Comparison of ENCODE assay signal across 44 cellular contexts in genomic region chr16:8561496-8561895, GRCh38. TPM values are rescaled to one million over a fixed set of nuclear protein-coding genes. Genes with fewer than 3 reads are reported as not detected.
"Had no signal": no experiment of that assay in that cellular context is flagged by ENCODE, and none has a peak within 500 bp of the region (broad histone marks: within the 10 kb centered on the region; RNA-seq: fewer than 3 reads in every experiment).

No MANE protein-coding gene starts in this region.

- H3K36me3 Mint-ChIP-seq: activated naive CD4-positive, alpha-beta T cell treated with anti-CD3 and anti-CD28 coated beads, Interleukin-2, amount 10 ng/mL, durations not matched to agents 7 days and 5 days; activated naive CD4-positive, alpha-beta T cell treated with anti-CD3 and anti-CD28 coated beads, Interleukin-2, amount 50 U/mL, for 24 hours; activated naive CD4-positive, alpha-beta T cell treated with anti-CD3 and anti-CD28 coated beads, Interleukin-2, amount 50 U/mL, for 72 hours; activated naive CD8-positive, alpha-beta T cell; activated naive CD8-positive, alpha-beta T cell treated with anti-CD3 and anti-CD28 coated beads for 36 hours; activated naive CD8-positive, alpha-beta T cell treated with anti-CD3 and anti-CD28 coated beads, Interleukin-2, amount 10 ng/mL, durations not matched to agents 7 days and 5 days; brain had no signal

- H3K4me3 ChIP-seq: adrenal gland, ascending aorta, body of pancreas, breast epithelium, cardiac muscle cell had no signal

- H3K4me3 Mint-ChIP-seq: activated naive CD4-positive, alpha-beta T cell treated with anti-CD3 and anti-CD28 coated beads for 36 hours; activated naive CD4-positive, alpha-beta T cell treated with anti-CD3 and anti-CD28 coated beads, Interleukin-2, amount 10 ng/mL, durations not matched to agents 7 days and 5 days; activated naive CD4-positive, alpha-beta T cell treated with anti-CD3 and anti-CD28 coated beads, Interleukin-2, amount 50 U/mL, for 24 hours; activated naive CD8-positive, alpha-beta T cell; activated naive CD8-positive, alpha-beta T cell treated with anti-CD3 and anti-CD28 coated beads for 36 hours; activated naive CD8-positive, alpha-beta T cell treated with anti-CD3 and anti-CD28 coated beads, Interleukin-2, amount 10 ng/mL, durations not matched to agents 7 days and 5 days; activated naive CD8-positive, alpha-beta T cell treated with anti-CD3 and anti-CD28 coated beads, Interleukin-2, amount 50 U/mL, for 24 hours; activated T-cell treated with anti-CD3 and anti-CD28 coated beads, Interleukin-2, amount 50 U/mL, for 24 hours; activated T-cell treated with anti-CD3 and anti-CD28 coated beads, Interleukin-2, amount 50 U/mL, for 4 hours; activated T-cell treated with anti-CD3 and anti-CD28 coated beads, Interleukin-2, amount 50 U/mL, for 72 hours; activated T-helper 1 cell treated with anti-CD3 and anti-CD28 coated beads, Interleukin-12 subunit alpha, Interleukin-12 subunit beta, Interleukin-2, Interleukin-4 antibody, amounts not matched to agents 30 ng/mL and 10 ng/mL and 1 ng/mL, durations not matched to agents 14 hours and 24 hours and 36 hours; activated T-helper 17 cell treated with anti-CD3 and anti-CD28 coated beads, Interleukin-2, amount 50 U/mL, for 72 hours; brain; central memory CD8-positive, alpha-beta T cell had no signal

- DNase-seq: activated effector memory CD4-positive, alpha-beta T cell treated with anti-CD3 and anti-CD28 coated beads, Interleukin-2, amount 50 U/mL, for 16 hours; activated effector memory CD4-positive, alpha-beta T cell treated with Interleukin-2 at 50 U/mL for 16 hours; activated gamma-delta T cell; activated gamma-delta T cell treated with Interleukin-2 at 50 U/mL for 16 hours; activated naive CD4-positive, alpha-beta T cell; activated naive CD4-positive, alpha-beta T cell treated with anti-CD3 and anti-CD28 coated beads for 36 hours; activated naive CD4-positive, alpha-beta T cell treated with anti-CD3 and anti-CD28 coated beads, Interleukin-2, amount 10 ng/mL, durations not matched to agents 7 days and 5 days; activated naive CD4-positive, alpha-beta T cell treated with anti-CD3 and anti-CD28 coated beads, Interleukin-2, amount 50 U/mL, for 16 hours; activated naive CD4-positive, alpha-beta T cell treated with Interleukin-2 at 50 U/mL for 16 hours; activated naive CD8-positive, alpha-beta T cell treated with anti-CD3 and anti-CD28 coated beads for 36 hours; activated naive CD8-positive, alpha-beta T cell treated with anti-CD3 and anti-CD28 coated beads, Interleukin-2, amount 10 ng/mL, durations not matched to agents 7 days and 5 days; activated naive CD8-positive, alpha-beta T cell treated with anti-CD3 and anti-CD28 coated beads, Interleukin-2, amount 50 U/mL, for 24 hours; activated T-cell treated with anti-CD3 and anti-CD28 coated beads, Interleukin-2, amount 50 U/mL, for 1 hour; activated T-cell treated with anti-CD3 and anti-CD28 coated beads, Interleukin-2, amount 50 U/mL, for 24 hours; activated T-cell treated with anti-CD3 and anti-CD28 coated beads, Interleukin-2, amount 50 U/mL, for 4 hours; activated T-cell treated with anti-CD3 and anti-CD28 coated beads, Interleukin-2, amount 50 U/mL, for 48 hours; activated T-cell treated with anti-CD3 and anti-CD28 coated beads, Interleukin-2, amount 50 U/mL, for 72 hours; adrenal gland; amniotic stem cell; amygdala; anterior cingulate cortex; aorta; body of pancreas; brain microvascular endothelial cell; caudate nucleus; central memory CD4-positive, alpha-beta T cell; cerebellar nuclear complex had no signal

- H3K27me3 Mint-ChIP-seq: activated naive CD4-positive, alpha-beta T cell treated with anti-CD3 and anti-CD28 coated beads, Interleukin-2, amount 10 ng/mL, durations not matched to agents 7 days and 5 days; activated naive CD4-positive, alpha-beta T cell treated with anti-CD3 and anti-CD28 coated beads, Interleukin-2, amount 50 U/mL, for 24 hours; activated naive CD8-positive, alpha-beta T cell treated with anti-CD3 and anti-CD28 coated beads for 36 hours; activated naive CD8-positive, alpha-beta T cell treated with anti-CD3 and anti-CD28 coated beads, Interleukin-2, amount 10 ng/mL, durations not matched to agents 7 days and 5 days; activated T-helper 17 cell treated with anti-CD3 and anti-CD28 coated beads, Interleukin-2, amount 50 U/mL, for 72 hours had no signal

- FAIRE-seq: astrocyte, bronchial epithelial cell had no signal

- ATAC-seq: activated naive CD8-positive, alpha-beta T cell treated with anti-CD3 and anti-CD28 coated beads, Interleukin-2, amount 50 U/mL, for 24 hours; activated T-cell treated with anti-CD3 and anti-CD28 coated beads, Interleukin-2, amount 50 U/mL, for 4 hours; activated T-cell treated with anti-CD3 and anti-CD28 coated beads, Interleukin-2, amount 50 U/mL, for 72 hours; activated T-helper 17 cell treated with anti-CD3 and anti-CD28 coated beads, Interleukin-2, amount 50 U/mL, for 72 hours; body of pancreas had no signal

- H3K36me3 ChIP-seq: adrenal gland, ascending aorta, brain microvascular endothelial cell, breast epithelium, cardiac muscle cell had no signal

- H3K9me3 Mint-ChIP-seq: activated naive CD4-positive, alpha-beta T cell treated with anti-CD3 and anti-CD28 coated beads for 36 hours; activated naive CD4-positive, alpha-beta T cell treated with anti-CD3 and anti-CD28 coated beads, Interleukin-2, amount 10 ng/mL, durations not matched to agents 7 days and 5 days; activated naive CD4-positive, alpha-beta T cell treated with anti-CD3 and anti-CD28 coated beads, Interleukin-2, amount 50 U/mL, for 24 hours; activated naive CD4-positive, alpha-beta T cell treated with anti-CD3 and anti-CD28 coated beads, Interleukin-2, amount 50 U/mL, for 72 hours; activated naive CD8-positive, alpha-beta T cell treated with anti-CD3 and anti-CD28 coated beads for 36 hours; activated naive CD8-positive, alpha-beta T cell treated with anti-CD3 and anti-CD28 coated beads, Interleukin-2, amount 10 ng/mL, durations not matched to agents 7 days and 5 days; activated naive CD8-positive, alpha-beta T cell treated with anti-CD3 and anti-CD28 coated beads, Interleukin-2, amount 50 U/mL, for 24 hours; activated T-cell treated with anti-CD3 and anti-CD28 coated beads, Interleukin-2, amount 50 U/mL, for 24 hours; activated T-cell treated with anti-CD3 and anti-CD28 coated beads, Interleukin-2, amount 50 U/mL, for 4 hours; activated T-cell treated with anti-CD3 and anti-CD28 coated beads, Interleukin-2, amount 50 U/mL, for 72 hours; activated T-helper 17 cell treated with anti-CD3 and anti-CD28 coated beads, Interleukin-2, amount 50 U/mL, for 72 hours; brain; central memory CD8-positive, alpha-beta T cell had no signal

- H3K27ac Mint-ChIP-seq: activated naive CD4-positive, alpha-beta T cell treated with anti-CD3 and anti-CD28 coated beads for 36 hours; activated naive CD4-positive, alpha-beta T cell treated with anti-CD3 and anti-CD28 coated beads, Interleukin-2, amount 10 ng/mL, durations not matched to agents 7 days and 5 days; activated naive CD4-positive, alpha-beta T cell treated with anti-CD3 and anti-CD28 coated beads, Interleukin-2, amount 50 U/mL, for 24 hours; activated naive CD4-positive, alpha-beta T cell treated with anti-CD3 and anti-CD28 coated beads, Interleukin-2, amount 50 U/mL, for 72 hours; activated naive CD8-positive, alpha-beta T cell; activated naive CD8-positive, alpha-beta T cell treated with anti-CD3 and anti-CD28 coated beads for 36 hours; activated naive CD8-positive, alpha-beta T cell treated with anti-CD3 and anti-CD28 coated beads, Interleukin-2, amount 10 ng/mL, durations not matched to agents 7 days and 5 days; activated naive CD8-positive, alpha-beta T cell treated with anti-CD3 and anti-CD28 coated beads, Interleukin-2, amount 50 U/mL, for 24 hours; activated T-cell treated with anti-CD3 and anti-CD28 coated beads, Interleukin-2, amount 50 U/mL, for 24 hours; activated T-cell treated with anti-CD3 and anti-CD28 coated beads, Interleukin-2, amount 50 U/mL, for 72 hours; activated T-helper 1 cell treated with anti-CD3 and anti-CD28 coated beads, Interleukin-12 subunit alpha, Interleukin-12 subunit beta, Interleukin-2, Interleukin-4 antibody, amounts not matched to agents 30 ng/mL and 10 ng/mL and 1 ng/mL, durations not matched to agents 14 hours and 24 hours and 36 hours; activated T-helper 17 cell treated with anti-CD3 and anti-CD28 coated beads, Interleukin-2, amount 50 U/mL, for 72 hours; activated T-helper 2 cell treated with anti-CD3 and anti-CD28 coated beads, Interferon-gamma antibody, Interleukin-2, Interleukin-4, amounts not matched to agents 10 μg/mL and 5 μg/mL and 100 μg/mL, durations not matched to agents 14 hours and 24 hours and 36 hours; brain had no signal

- H3K9me3 ChIP-seq: adrenal gland, ascending aorta, body of pancreas, breast epithelium had no signal

- H3K27me3 ChIP-seq: adrenal gland, ascending aorta, body of pancreas, brain microvascular endothelial cell, cardiac muscle cell had no signal

- H3K27ac ChIP-seq: adrenal gland, ascending aorta, body of pancreas, brain microvascular endothelial cell, breast epithelium, cardiac muscle cell had no signal

- H3K4me1 Mint-ChIP-seq: activated naive CD4-positive, alpha-beta T cell treated with anti-CD3 and anti-CD28 coated beads, Interleukin-2, amount 10 ng/mL, durations not matched to agents 7 days and 5 days; activated naive CD4-positive, alpha-beta T cell treated with anti-CD3 and anti-CD28 coated beads, Interleukin-2, amount 50 U/mL, for 24 hours; activated naive CD8-positive, alpha-beta T cell treated with anti-CD3 and anti-CD28 coated beads for 36 hours; activated naive CD8-positive, alpha-beta T cell treated with anti-CD3 and anti-CD28 coated beads, Interleukin-2, amount 10 ng/mL, durations not matched to agents 7 days and 5 days; activated naive CD8-positive, alpha-beta T cell treated with anti-CD3 and anti-CD28 coated beads, Interleukin-2, amount 50 U/mL, for 24 hours; activated T-helper 17 cell treated with anti-CD3 and anti-CD28 coated beads, Interleukin-2, amount 50 U/mL, for 72 hours; brain; central memory CD8-positive, alpha-beta T cell had no signal

- H3K4me1 ChIP-seq: adrenal gland, ascending aorta, body of pancreas, breast epithelium had no signal

RNA-seq across cellular contexts. Expression of gene TMEM114, which starts 28.8 kb away (rescaled TPM):
- total RNA-seq: activated naive CD4-positive, alpha-beta T cell treated with anti-CD3 and anti-CD28 coated beads for 36 hours; activated naive CD4-positive, alpha-beta T cell treated with anti-CD3 and anti-CD28 coated beads, Interleukin-2, amount 50 U/mL, for 72 hours; activated naive CD8-positive, alpha-beta T cell treated with anti-CD3 and anti-CD28 coated beads for 36 hours; activated naive CD8-positive, alpha-beta T cell treated with anti-CD3 and anti-CD28 coated beads, Interleukin-2, amount 10 ng/mL, durations not matched to agents 7 days and 5 days; activated T-cell treated with anti-CD3 and anti-CD28 coated beads, Interleukin-2, amount 50 U/mL, for 4 hours; activated T-cell treated with anti-CD3 and anti-CD28 coated beads, Interleukin-2, amount 50 U/mL, for 72 hours; activated T-helper 1 cell treated with anti-CD3 and anti-CD28 coated beads, Interleukin-12 subunit alpha, Interleukin-12 subunit beta, Interleukin-2, Interleukin-4 antibody, amounts not matched to agents 30 ng/mL and 10 ng/mL and 1 ng/mL, durations not matched to agents 14 hours and 24 hours and 36 hours; activated T-helper 17 cell treated with anti-CD3 and anti-CD28 coated beads, Interleukin-2, amount 50 U/mL, for 72 hours; activated T-helper 2 cell treated with anti-CD3 and anti-CD28 coated beads, Interferon-gamma antibody, Interleukin-2, Interleukin-4, amounts not matched to agents 10 μg/mL and 5 μg/mL and 100 μg/mL, durations not matched to agents 14 hours and 24 hours and 36 hours; adrenal gland; aorta; ascending aorta; astrocyte; body of pancreas; breast epithelium; bronchial epithelial cell; cardiac muscle cell; cardiac septum; cerebellum; chondrocyte had no signal
- polyA plus RNA-seq: adipose tissue, aorta, cardiac muscle cell had no signal
